Comparison of ENCODE assay signal across 8 cellular contexts in the genomic region with DNA sequence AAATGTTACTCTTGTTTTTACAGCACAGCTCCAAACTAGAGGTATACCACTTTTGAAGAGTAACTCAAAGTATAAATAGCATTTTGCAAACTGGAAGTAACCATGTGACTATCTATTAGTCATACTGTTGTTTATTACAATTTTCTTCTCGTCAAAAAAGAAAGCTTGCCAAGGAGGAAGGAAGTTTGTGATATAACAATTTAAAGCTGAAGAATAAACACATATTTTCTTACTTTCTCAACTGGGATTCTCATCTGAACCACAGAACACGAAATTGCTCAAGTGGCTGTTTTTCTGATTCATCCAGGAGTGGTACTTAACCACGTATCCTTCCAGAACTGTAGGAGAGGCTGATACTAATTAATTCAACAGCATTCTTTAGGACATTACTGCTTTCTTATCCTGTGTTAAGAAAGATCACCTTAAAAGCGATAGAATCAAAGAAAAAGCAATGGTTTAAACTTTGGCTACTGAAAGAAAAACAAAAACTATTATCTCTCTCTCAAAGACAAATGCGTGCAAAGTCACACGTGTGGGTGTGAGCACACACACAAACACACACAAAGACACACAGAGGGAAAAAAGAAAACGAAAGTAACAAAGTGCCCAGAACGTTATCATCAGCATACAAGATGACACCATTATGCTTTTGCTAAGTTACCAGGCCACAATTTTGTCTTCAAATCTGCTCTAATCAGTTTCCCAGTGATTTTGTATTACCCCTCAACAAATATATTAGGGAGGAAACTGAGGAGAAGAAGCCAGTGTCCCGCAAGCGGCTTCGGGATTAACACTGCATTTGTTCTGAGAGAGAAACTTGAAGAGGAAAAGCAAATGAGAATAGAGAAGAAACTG. TPM values are rescaled to one million over a fixed set of nuclear protein-coding genes. Genes with fewer than 3 reads are reported as not detected.
DNase-seq lines count a peak whose midpoint lies in the region; ATAC-seq, FAIRE-seq and TF ChIP-seq lines count a peak whose summit lies in the region.

TSS of gene CLEC2B (minus strand) at position 48 of the 855 bp plus-strand sequence.

- no peaks in the 10 kb centered on the region for H3K9me3 ChIP-seq in DND-41 (ENCODE audit: insufficient read depth, low read length, severe bottlenecking)
- H3K9me3 ChIP-seq in thymus (ENCODE audit: control insufficient read depth): no peaks in the 10 kb centered on the region

- DNase-seq in DND-41: peak; percentile 43
- peak; percentile 97 for DNase-seq in HCEC 1CT
- peak; percentile 47 for DNase-seq in RCC 7860 (ENCODE audit: low spot score)
- peak; percentile 91 for DNase-seq in choroid plexus epithelial cell (ENCODE audit: low read depth)
- peak; percentile 87 to 96 for DNase-seq in lung microvascular endothelial cell (ENCODE audit: low read depth in 2 of 2)
- no peak for DNase-seq in NCI-H146 (lab: John Stamatoyannopoulos, UW)

- peak within 1 kb of the TSS; percentile 78 for H2AFZ ChIP-seq in DND-41 (ENCODE audit: low read depth, low read length)

- H3K79me2 ChIP-seq in DND-41 (ENCODE audit: insufficient read depth, low read length): peaks cover 51% of the 10 kb centered on the region

- peak within 1 kb of the TSS; percentile 98 for H3K27ac ChIP-seq in DND-41 (ENCODE audit: low read length)
- H3K27ac ChIP-seq in thymus (ENCODE audit: low read depth): peak within 1 kb of the TSS; percentile 92

- TF ChIP-seq CTCF in DND-41 (IDR thresholded peaks at IDR 0.05; ENCODE audit: borderline replicate concordance, extremely low read depth, low read length, poor library complexity, severe bottlenecking) (no peak), choroid plexus epithelial cell (conservative IDR thresholded peaks at IDR 0.05; ENCODE audit: low read depth, low read length) (no peak)

- H3K27me3 ChIP-seq in DND-41 (ENCODE audit: insufficient read depth, low read length, poor library complexity) (no peaks in the 10 kb centered on the region), thymus (ENCODE audit: control insufficient read depth, insufficient read depth) (no peaks in the 10 kb centered on the region)

- peak; percentile 66 for ATAC-seq in DND-41 (ENCODE audit: insufficient read depth, low read depth)
- ATAC-seq in HG03520 (IDR thresholded peaks at IDR 0.05; ENCODE audit: unreplicated experiment): no peak

- H3K36me3 ChIP-seq in DND-41 (ENCODE audit: insufficient read depth, low read length) (no peaks in the 10 kb centered on the region), thymus (ENCODE audit: control insufficient read depth, insufficient read depth) (no peaks in the 10 kb centered on the region)

- peaks cover 27% of the 10 kb centered on the region for H3K4me1 ChIP-seq in DND-41 (ENCODE audit: insufficient read depth, low read length)
- peaks cover 2% of the 10 kb centered on the region for H3K4me1 ChIP-seq in thymus (ENCODE audit: control insufficient read depth, insufficient read depth, low read length)

- no peaks in the 10 kb centered on the region for H4K20me1 ChIP-seq in DND-41 (ENCODE audit: insufficient read depth, low read length)

- H3K4me3 ChIP-seq in DND-41 (ENCODE audit: low read depth in 1 of 2, low read length in 2 of 2) (peak within 1 kb of the TSS; percentile 47 to 57), choroid plexus epithelial cell (ENCODE audit: low read depth, low read length) (peak within 1 kb of the TSS; percentile 51), thymus (ENCODE audit: low read length) (peak within 1 kb of the TSS; percentile 82)

- peak; percentile 65 for FAIRE-seq in RCC 7860 (lab: Jason Lieb, UNC)

- under 1% methylated on average over 11 of the region's 11 CpGs for WGBS in thymus

- H3K4me2 ChIP-seq in DND-41 (ENCODE audit: insufficient read depth, low read length): peak within 1 kb of the TSS; percentile 69

- H3K9ac ChIP-seq in DND-41 (ENCODE audit: low read depth, low read length): peak within 1 kb of the TSS; percentile 67

RNA-seq across cellular contexts. Expression of gene CLEC2B, which starts in this region (rescaled TPM):
- total RNA-seq in lung microvascular endothelial cell: 26.4 and 29.2 TPM in 2 replicates
- 42.7 TPM for polyA plus RNA-seq in thymus
